12 cellular contexts compared by ENCODE assay signal in the genomic region with DNA sequence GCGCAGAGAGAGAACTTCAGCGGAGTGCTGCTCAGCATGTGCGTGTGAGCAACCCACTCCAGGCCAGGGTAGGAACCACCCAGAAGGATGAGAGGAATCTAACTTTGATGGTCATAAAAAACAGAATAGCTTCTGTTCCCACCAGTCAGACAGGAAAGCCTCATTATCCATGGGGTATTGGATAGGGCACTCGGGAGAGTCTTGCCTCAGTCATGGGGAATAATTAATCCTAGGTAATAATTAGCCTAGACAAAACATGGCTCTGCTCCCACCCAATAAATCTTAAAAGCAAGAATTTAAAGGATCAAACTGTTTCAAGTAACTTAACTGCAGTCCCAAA. TPM values are rescaled to one million over a fixed set of nuclear protein-coding genes. Genes with fewer than 3 reads are reported as not detected.
DNase-seq lines count a peak whose midpoint lies in the region; ATAC-seq and TF ChIP-seq lines count a peak whose summit lies in the region.
"Had no signal": no experiment of that assay in that cellular context is flagged by ENCODE, and none has a peak within 500 bp of the region (broad histone marks: within the 10 kb centered on the region; RNA-seq: fewer than 3 reads in every experiment).

No MANE protein-coding gene starts in this region.

- no peak for DNase-seq in GM23338 (ENCODE audit: low spot score)
- no peak for DNase-seq in MCF 10A (ENCODE audit: unreplicated experiment)
- no peak for DNase-seq in gastrocnemius medialis
- no peak for DNase-seq in MV-4-11 (lab: John Stamatoyannopoulos, UW)
- DNase-seq in C1 segment of cervical spinal cord (lab: John Stamatoyannopoulos, UW): no peak
- DNase-seq in cerebellar nuclear complex (lab: John Stamatoyannopoulos, UW): no peak
- DNase-seq: activated CD8-positive, alpha-beta T cell treated with anti-CD3 and anti-CD28 coated beads for 36 hours; central memory CD4-positive, alpha-beta T cell; SHP77 treated with DMSO at 0.1 percent for 48 hours had no signal

- in situ Hi-C loops in gastrocnemius medialis (cut with MboI; ENCODE audit: low sequenced_read_pairs in 4 of 4): no loop called here

- no peak for TF ChIP-seq POLR2A in gastrocnemius medialis (IDR thresholded peaks at IDR 0.05)

- TF ChIP-seq CTCF in GM23338 (conservative IDR thresholded peaks at IDR 0.05; ENCODE audit: low read depth in 2 of 2) (no peak), MCF 10A (IDR thresholded peaks at IDR 0.05; ENCODE audit: unreplicated experiment) (no peak), gastrocnemius medialis (IDR thresholded peaks at IDR 0.05 in 4 of 5, conservative IDR thresholded peaks at IDR 0.05 in 1 of 5) (no peak)

- BruUV-seq in MCF 10A (replicated peaks; lab: Mats Ljungman, UMichigan): no TSS peak

- H2AFZ ChIP-seq in GM23338: peak overlapping the region; percentile 75; the same call in 1 of the 2 replicates

- H4K20me1 ChIP-seq in GM23338 (replicated peaks; ENCODE audit: insufficient read depth): no peaks in the 10 kb centered on the region

- no peaks in the 10 kb centered on the region for H3K9me3 ChIP-seq in gastrocnemius medialis

- H3K27ac ChIP-seq in GM23338 (ENCODE audit: low read depth) (no peak overlapping the region), layer of hippocampus (ENCODE audit: low read depth, low read length) (peak overlapping the region; percentile 46), gastrocnemius medialis (no peak overlapping the region)

- H3K9me3 Mint-ChIP-seq in GM23338: no peaks in the 10 kb centered on the region
- H3K9me3 Mint-ChIP-seq in MCF 10A (ENCODE audit: unreplicated experiment): no peaks in the 10 kb centered on the region
- H3K9me3 Mint-ChIP-seq: activated CD8-positive, alpha-beta T cell treated with anti-CD3 and anti-CD28 coated beads for 36 hours had no signal

- H3K4me3 Mint-ChIP-seq in GM23338 (peak overlapping the region; percentile 59), MCF 10A (ENCODE audit: unreplicated experiment) (peak overlapping the region; percentile 34)
- H3K4me3 Mint-ChIP-seq: activated CD8-positive, alpha-beta T cell treated with anti-CD3 and anti-CD28 coated beads for 36 hours; memory B cell had no signal

- peak overlapping the region; percentile 74 for H3K4me2 ChIP-seq in GM23338

- intact Hi-C loops in MCF 10A (cut with micrococcal nuclease) (no loop called here), gastrocnemius medialis (cut with DNase I; ENCODE audit: low total_unique reads) (no loop called here)

- no peaks in the 10 kb centered on the region for H3F3A ChIP-seq in GM23338 (replicated peaks; ENCODE audit: low read depth)

- H3K27me3 Mint-ChIP-seq in GM23338 (ENCODE audit: insufficient read depth, low read depth, poor library complexity) (no peaks in the 10 kb centered on the region), MCF 10A (ENCODE audit: insufficient read depth, unreplicated experiment) (no peaks in the 10 kb centered on the region)

- ATAC-seq in GM23338: no peak; the same call in 2 of the 3 replicates
- no peak for ATAC-seq in gastrocnemius medialis
- no peak for ATAC-seq in GM19452 (IDR thresholded peaks at IDR 0.05; ENCODE audit: unreplicated experiment)
- ATAC-seq: activated CD8-positive, alpha-beta T cell treated with anti-CD3 and anti-CD28 coated beads for 36 hours had no signal

- H3K36me3 Mint-ChIP-seq in GM23338 (ENCODE audit: low read depth): no peaks in the 10 kb centered on the region
- no peaks in the 10 kb centered on the region for H3K36me3 Mint-ChIP-seq in MCF 10A (ENCODE audit: insufficient read depth, unreplicated experiment)
- H3K36me3 Mint-ChIP-seq: memory B cell had no signal

- H3K27me3 ChIP-seq in GM23338 (ENCODE audit: insufficient read depth) (no peaks in the 10 kb centered on the region), layer of hippocampus (ENCODE audit: control insufficient read depth, insufficient read depth, low read length) (no peaks in the 10 kb centered on the region), gastrocnemius medialis (no peaks in the 10 kb centered on the region)

- POLR2A ChIA-PET in MCF 10A (lab: Yijun Ruan, JAX): no interaction called here

- H3K27ac Mint-ChIP-seq in GM23338: no peak overlapping the region; the same call in 1 of the 2 replicates
- no peak overlapping the region for H3K27ac Mint-ChIP-seq in MCF 10A (ENCODE audit: low read depth, unreplicated experiment)
- H3K27ac Mint-ChIP-seq: activated CD8-positive, alpha-beta T cell treated with anti-CD3 and anti-CD28 coated beads for 36 hours; memory B cell had no signal

- peak overlapping the region; percentile 33 for H3K4me3 ChIP-seq in GM23338
- H3K4me3 ChIP-seq in gastrocnemius medialis: peak overlapping the region; percentile 32 to 44 (median 38)

- no peaks in the 10 kb centered on the region for H3K9me2 ChIP-seq in GM23338 (ENCODE audit: insufficient read depth)

- peaks cover 26% of the 10 kb centered on the region for H3K4me1 Mint-ChIP-seq in GM23338
- H3K4me1 Mint-ChIP-seq in MCF 10A (ENCODE audit: insufficient read depth, unreplicated experiment): no peaks in the 10 kb centered on the region
- H3K4me1 Mint-ChIP-seq: memory B cell had no signal

- no peaks in the 10 kb centered on the region for H3K36me3 ChIP-seq in GM23338 (ENCODE audit: insufficient read depth)
- no peaks in the 10 kb centered on the region for H3K36me3 ChIP-seq in gastrocnemius medialis

- H3K79me2 ChIP-seq in GM23338 (replicated peaks; ENCODE audit: insufficient read depth): no peaks in the 10 kb centered on the region

- CTCF ChIA-PET in MCF 10A (lab: Yijun Ruan, JAX): interaction anchor here (1.1 kb wide), 2 partner anchors 23 to 104 kb away, joined by 3 to 4 read pairs; no protein-coding TSS in a partner anchor

- H3K4me1 ChIP-seq in GM23338 (ENCODE audit: insufficient read depth) (peaks cover 15% of the 10 kb centered on the region), gastrocnemius medialis (no peaks in the 10 kb centered on the region)

TF ChIP-seq in GM23338, 12 proteins besides CTCF, POLR2A, EP300 and RAD21:
- TF ChIP-seq EZH2 (IDR thresholded peaks at IDR 0.05; ENCODE audit: low read depth, unreplicated experiment) (no peak), CREB1 (CRISPR knock-in tag; IDR thresholded peaks at IDR 0.05; ENCODE audit: low read depth) (no peak), ZNF331 (CRISPR knock-in tag; IDR thresholded peaks at IDR 0.05; ENCODE audit: low read depth) (no peak), ZNF114 (CRISPR knock-in tag; IDR thresholded peaks at IDR 0.05) (no peak), JUNB (IDR thresholded peaks at IDR 0.05; ENCODE audit: unreplicated experiment) (no peak)

RNA-seq across cellular contexts. Expression of a gene that starts 35.3 kb away (rescaled TPM):
- total RNA-seq in GM23338 (2014; rRNA removed; shearing (Covaris generic)): not detected in 2 replicates
- polyA plus RNA-seq in GM23338 (2016; fragmentation: Nextera tagmentation; extraction: Ambion mirVana): not detected in 2 replicates
- total RNA-seq in MCF 10A (2022): not detected in 2 replicates
- not detected for total RNA-seq in gastrocnemius medialis
- total RNA-seq: activated CD8-positive, alpha-beta T cell treated with anti-CD3 and anti-CD28 coated beads for 36 hours had no signal

RNA-seq across cellular contexts. Expression of a gene that starts 36.6 kb away (rescaled TPM):
- 39.6 and 48.1 TPM in 2 replicates for total RNA-seq in GM23338 (2014; rRNA removed; shearing (Covaris generic))
- polyA plus RNA-seq in GM23338 (2016; fragmentation: Nextera tagmentation; extraction: Ambion mirVana): 22.4 and 25.9 TPM in 2 replicates
- total RNA-seq in MCF 10A (2022) (39.1 and 41.2 TPM in 2 replicates), gastrocnemius medialis (10 to 100 TPM; 11.4 to 17.8 (median 14.6) TPM)

RNA-seq across cellular contexts. Expression of a gene that starts 37.2 kb away (rescaled TPM):
- 27.2 and 28.2 TPM in 2 replicates for total RNA-seq in GM23338 (2014; rRNA removed; shearing (Covaris generic))
- 97.1 and 109 TPM in 2 replicates for polyA plus RNA-seq in GM23338 (2016; fragmentation: Nextera tagmentation; extraction: Ambion mirVana)
- total RNA-seq in MCF 10A (2022) (20.6 and 22.3 TPM in 2 replicates), gastrocnemius medialis (1 to 10 TPM; 2.4 to 9.1 (median 2.9) TPM)
